8 cellular contexts compared by ENCODE assay signal in genomic region chr17:7582401-7583252, GRCh38. TPM values are rescaled to one million over a fixed set of nuclear protein-coding genes. Genes with fewer than 3 reads are reported as not detected.
A peak's percentile ranks its signal among the peaks of the same experiment; 100 is the strongest.
DNase-seq lines count a peak whose midpoint lies in the region; ATAC-seq, FAIRE-seq and TF ChIP-seq lines count a peak whose summit lies in the region.

No MANE protein-coding gene starts in this region.

- peaks cover 57% of the 10 kb centered on the region for H3K79me2 ChIP-seq in mammary epithelial cell (ENCODE audit: insufficient read depth, low read length)

- peaks cover 3% of the 10 kb centered on the region for H4K20me1 ChIP-seq in mammary epithelial cell (ENCODE audit: insufficient read depth, low read length)

- H3K4me1 ChIP-seq in A549: peaks cover 56% of the 10 kb centered on the region
- peaks cover 15% of the 10 kb centered on the region for H3K4me1 ChIP-seq in HUES6 (ENCODE audit: control insufficient read depth, insufficient read depth, low read length)
- peaks cover 62% of the 10 kb centered on the region for H3K4me1 ChIP-seq in mammary epithelial cell (ENCODE audit: insufficient read depth, low read length)
- H3K4me1 ChIP-seq in mucosa of stomach (ENCODE audit: control insufficient read depth, insufficient read depth, low read length): peaks cover 59% of the 10 kb centered on the region

- ATAC-seq in A549: no peak

- no peak for DNase-seq in A549 (ENCODE audit: low read depth in 1 of 2, low spot score in 1 of 2)
- no peak for DNase-seq in mammary epithelial cell
- DNase-seq in NCI-H2107 treated with DMSO at 0.1 percent for 48 hours (lab: John Stamatoyannopoulos, UW; ENCODE audit: unreplicated experiment): no peak
- DNase-seq in NCI-H524 treated with DMSO at 0.1 percent for 48 hours (lab: John Stamatoyannopoulos, UW): no peak
- no peak for DNase-seq in T-helper 9 cell
- no peak for DNase-seq in SW 1271 (lab: John Stamatoyannopoulos, UW)

- CTCF ChIA-PET in A549 (lab: Yijun Ruan, JAX): interaction anchor here (1.0 to 12.1 kb wide), 7 partner anchors 8 to 268 kb away, joined by 3 to 184 read pairs (median 6); partner anchors contain the start of genes SAT2, SENP3, TP53 and WRAP53
- CTCF ChIA-PET in mammary epithelial cell (lab: Charles Lee; ENCODE audit: low non-redundant PET): no interaction called here

- H3K27ac ChIP-seq in A549: peak overlapping the region; percentile 91 to 96
- H3K27ac ChIP-seq in HUES6 (ENCODE audit: low read depth, low read length): peak overlapping the region; percentile 99
- H3K27ac ChIP-seq in mammary epithelial cell (ENCODE audit: insufficient read depth, low read depth, low read length): peak overlapping the region; percentile 86

- H3K9me3 ChIP-seq in A549 (no peaks in the 10 kb centered on the region), HUES6 (ENCODE audit: control insufficient read depth, insufficient read depth, low read depth, low read length) (no peaks in the 10 kb centered on the region), mammary epithelial cell (replicated peaks; ENCODE audit: insufficient read depth, low read length) (no peaks in the 10 kb centered on the region), mucosa of stomach (ENCODE audit: control insufficient read depth, low read length) (no peaks in the 10 kb centered on the region)

- H3K36me3 ChIP-seq in HUES6 (ENCODE audit: control insufficient read depth, insufficient read depth, low read length) (peaks cover 35% of the 10 kb centered on the region), mammary epithelial cell (ENCODE audit: insufficient read depth, low read length) (peaks cover 6% of the 10 kb centered on the region), mucosa of stomach (ENCODE audit: control insufficient read depth, insufficient read depth, low read length) (peaks cover 13% of the 10 kb centered on the region)

- intact Hi-C loops in mammary epithelial cell (cut with micrococcal nuclease): loop anchor here (1.0 to 10.0 kb wide), 2 partner anchors 10 to 538 kb away; partner anchors contain the start of gene SLC16A11

- TF ChIP-seq CTCF in A549 (IDR thresholded peaks at IDR 0.05) (no peak), mammary epithelial cell (conservative IDR thresholded peaks at IDR 0.05 in 1 of 2, IDR thresholded peaks at IDR 0.05 in 1 of 2; ENCODE audit: extremely low read depth in 1 of 2, insufficient read depth in 1 of 2, low read depth in 1 of 2, low read length in 2 of 2) (no peak)

- FAIRE-seq in A549 (lab: Jason Lieb, UNC): no peak

- peak overlapping the region; percentile 84 for H3K4me2 ChIP-seq in A549
- H3K4me2 ChIP-seq in mammary epithelial cell (ENCODE audit: insufficient read depth, low read depth, low read length): peak overlapping the region; percentile 87

- BruUV-seq in mammary epithelial cell (replicated peaks; lab: Mats Ljungman, UMichigan): no TSS peak

- 92% methylated on average over 31 of the region's 36 CpGs for WGBS in A549 (ENCODE audit: missing lambda C conversion rate)
- WGBS in mammary epithelial cell (ENCODE audit: low coverage, missing lambda C conversion rate): 80% methylated on average over 21 of the region's 36 CpGs

- H3K27me3 ChIP-seq in HUES6 (ENCODE audit: control insufficient read depth, insufficient read depth, low read length): no peaks in the 10 kb centered on the region
- no peaks in the 10 kb centered on the region for H3K27me3 ChIP-seq in mammary epithelial cell (ENCODE audit: insufficient read depth, low read length)
- H3K27me3 ChIP-seq in mucosa of stomach (ENCODE audit: control insufficient read depth, insufficient read depth, low read length): no peaks in the 10 kb centered on the region

- TF ChIP-seq POLR2A in A549 (IDR thresholded peaks at IDR 0.05; ENCODE audit: low read length): no peak

- H3K4me3 ChIP-seq in A549: peak overlapping the region; percentile 66
- peak overlapping the region; percentile 88 for H3K4me3 ChIP-seq in HUES6 (ENCODE audit: low read depth, low read length)
- peak overlapping the region; percentile 42 to 63 (median 50) for H3K4me3 ChIP-seq in mammary epithelial cell (replicated peaks in 1 of 3; ENCODE audit: insufficient read depth in 1 of 3, low read depth in 2 of 3, low read length in 3 of 3)
- peak overlapping the region; percentile 90 for H3K4me3 ChIP-seq in mucosa of stomach (ENCODE audit: low read length)

- dilution Hi-C loops in mammary epithelial cell (cut with HindIII; ENCODE audit: low sequenced_read_pairs): loop anchor here (5.0 kb wide), 2 partner anchors 105 kb away; partner anchors contain the start of genes TP53, WRAP53 and ZBTB4

- in situ Hi-C loops in mammary epithelial cell (cut with MboI; ENCODE audit: low sequenced_read_pairs in 2 of 2): no loop called here

- H2AFZ ChIP-seq in mammary epithelial cell (ENCODE audit: low read depth, low read length): no peak overlapping the region

- no peak for TF ChIP-seq EP300 in A549 (IDR thresholded peaks at IDR 0.05)

- no peak for TF ChIP-seq RAD21 in A549 (conservative IDR thresholded peaks at IDR 0.05 in 1 of 2, IDR thresholded peaks at IDR 0.05 in 1 of 2)

- POLR2A ChIA-PET in A549 (lab: Yijun Ruan, JAX): interaction anchor here (1.3 to 5.0 kb wide), 4 partner anchors 10 to 105 kb away, joined by 5 to 97 read pairs (median 24); partner anchors contain the start of genes FXR2, TP53 and WRAP53

- H3K9ac ChIP-seq in HUES6 (ENCODE audit: low read length) (peak overlapping the region; percentile 98), mammary epithelial cell (ENCODE audit: insufficient read depth, low read length) (no peak overlapping the region), mucosa of stomach (ENCODE audit: low read length) (peak overlapping the region; percentile 94)

TF ChIP-seq in A549, 52 proteins besides CTCF, POLR2A, EP300 and RAD21 (continues in another document):
- no peak for TF ChIP-seq JUNB (IDR thresholded peaks at IDR 0.05)
- TF ChIP-seq, protein P1, sequence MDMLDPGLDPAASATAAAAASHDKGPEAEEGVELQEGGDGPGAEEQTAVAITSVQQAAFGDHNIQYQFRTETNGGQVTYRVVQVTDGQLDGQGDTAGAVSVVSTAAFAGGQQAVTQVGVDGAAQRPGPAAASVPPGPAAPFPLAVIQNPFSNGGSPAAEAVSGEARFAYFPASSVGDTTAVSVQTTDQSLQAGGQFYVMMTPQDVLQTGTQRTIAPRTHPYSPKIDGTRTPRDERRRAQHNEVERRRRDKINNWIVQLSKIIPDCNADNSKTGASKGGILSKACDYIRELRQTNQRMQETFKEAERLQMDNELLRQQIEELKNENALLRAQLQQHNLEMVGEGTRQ (IDR thresholded peaks at IDR 0.05): no peak
- TF ChIP-seq RNF2 (IDR thresholded peaks at IDR 0.05; ENCODE audit: borderline replicate concordance, low read depth): no peak
- no peak for TF ChIP-seq ELK1 (IDR thresholded peaks at IDR 0.05; ENCODE audit: low read depth, low read length)

RNA-seq across cellular contexts. Expression of gene MPDU1, which starts 1.0 kb away (rescaled TPM):
- polyA plus RNA-seq in A549 (2011; rRNA removed) (148 and 204 TPM in 2 replicates), A549 (2017; fragmentation: RNase III; extraction: RNeasy Plus Mini Kit Qiagen cat#74134 plus additional on column Dnase treatment) (126 to 134 TPM (median 127 TPM) in 3 replicates), mammary epithelial cell (120 TPM)
- 202 and 249 TPM in 2 replicates for polyA plus RNA-seq in A549 (2012; cell fraction: cytosol; rRNA removed)
- 243 and 331 TPM in 2 replicates for polyA plus RNA-seq in A549 (2012; cell fraction: nucleus; rRNA removed)
- polyA minus RNA-seq in A549 (2011; rRNA and poly(A)+ RNA removed): 156 and 191 TPM in 2 replicates
- total RNA-seq in mammary epithelial cell: 10 to 100 TPM; 44.8 to 51.2 TPM
- polyA minus RNA-seq in mammary epithelial cell: 57.9 TPM

RNA-seq across cellular contexts. Expression of gene CD68, which starts 3.2 kb away (rescaled TPM):
- polyA plus RNA-seq in A549 (2011; rRNA removed) (14.9 and 17.7 TPM in 2 replicates), A549 (2017; fragmentation: RNase III; extraction: RNeasy Plus Mini Kit Qiagen cat#74134 plus additional on column Dnase treatment) (6.5 to 11.6 TPM (median 9.8 TPM) in 3 replicates), mammary epithelial cell (39.4 TPM)
- polyA plus RNA-seq in A549 (2012; cell fraction: cytosol; rRNA removed): 17.1 and 18.6 TPM in 2 replicates
- 3.5 and 7.3 TPM in 2 replicates for polyA plus RNA-seq in A549 (2012; cell fraction: nucleus; rRNA removed)
- polyA minus RNA-seq in A549 (2011; rRNA and poly(A)+ RNA removed): 10.1 and 10.5 TPM in 2 replicates
- total RNA-seq in mammary epithelial cell: 10 to 100 TPM in 1 of 2 donors, 1 to 10 TPM in 1; 1.8 to 26.1 TPM
- polyA minus RNA-seq in mammary epithelial cell: 20.9 TPM

RNA-seq across cellular contexts. Expression of gene SOX15, which starts 7.3 kb away (rescaled TPM):
- polyA plus RNA-seq in A549 (2011; rRNA removed) (0.05 and 0.11 TPM in 2 replicates), A549 (2017; fragmentation: RNase III; extraction: RNeasy Plus Mini Kit Qiagen cat#74134 plus additional on column Dnase treatment) (0.19 to 0.30 TPM (median 0.22 TPM) in 3 replicates), mammary epithelial cell (49.4 TPM)
- 0.17 and 0.21 TPM in 2 replicates for polyA plus RNA-seq in A549 (2012; cell fraction: cytosol; rRNA removed)
- 0.89 and 1.1 TPM in 2 replicates for polyA plus RNA-seq in A549 (2012; cell fraction: nucleus; rRNA removed)
- polyA minus RNA-seq in A549 (2011; rRNA and poly(A)+ RNA removed): 0.58 TPM in 1 of 2 replicates, not detected in the other
- total RNA-seq in mammary epithelial cell: 10 to 100 TPM in 1 of 2 donors, 1 to 10 TPM in 1; 4.3 to 56.5 TPM
- 31.3 TPM for polyA minus RNA-seq in mammary epithelial cell

RNA-seq across cellular contexts. Expression of gene SENP3, which starts 20.9 kb away (rescaled TPM):
- polyA plus RNA-seq in A549 (2011; rRNA removed): 150 and 165 TPM in 2 replicates
- polyA plus RNA-seq in A549 (2012; cell fraction: cytosol; rRNA removed): 122 and 159 TPM in 2 replicates
- polyA plus RNA-seq in A549 (2012; cell fraction: nucleus; rRNA removed): 85.8 and 114 TPM in 2 replicates
- polyA plus RNA-seq in A549 (2017; fragmentation: RNase III; extraction: RNeasy Plus Mini Kit Qiagen cat#74134 plus additional on column Dnase treatment): 104 to 119 TPM (median 114 TPM) in 3 replicates
- 152 and 162 TPM in 2 replicates for polyA minus RNA-seq in A549 (2011; rRNA and poly(A)+ RNA removed)
- total RNA-seq in mammary epithelial cell: 10 to 100 TPM; 55.0 to 66.7 TPM
- 97.3 TPM for polyA plus RNA-seq in mammary epithelial cell
- polyA minus RNA-seq in mammary epithelial cell: 156 TPM

RNA-seq across cellular contexts. Expression of gene TNFSF13, which starts 24.1 kb away (rescaled TPM):
- polyA plus RNA-seq in A549 (2011; rRNA removed): 1.0 TPM in 2 replicates
- 0.15 and 0.35 TPM in 2 replicates for polyA plus RNA-seq in A549 (2012; cell fraction: cytosol; rRNA removed)
- polyA plus RNA-seq in A549 (2012; cell fraction: nucleus; rRNA removed): 0.88 and 1.0 TPM in 2 replicates
- polyA plus RNA-seq in A549 (2017; fragmentation: RNase III; extraction: RNeasy Plus Mini Kit Qiagen cat#74134 plus additional on column Dnase treatment): 0.41 to 0.78 TPM (median 0.61 TPM) in 3 replicates
- 0.29 and 1.1 TPM in 2 replicates for polyA minus RNA-seq in A549 (2011; rRNA and poly(A)+ RNA removed)
- 1 to 10 TPM; 3.0 to 5.3 TPM for total RNA-seq in mammary epithelial cell
- 4.0 TPM for polyA plus RNA-seq in mammary epithelial cell
- 5.2 TPM for polyA minus RNA-seq in mammary epithelial cell

Comparison
In these comparisons a context has a peak if more than half of its experiments do, and no peak if none do; other contexts are left out.
1. RNA of gene SOX15, which starts 7.3 kb away (polyA plus RNA-seq): 49.4 TPM in mammary epithelial cell (single experiment); 0.05 to 1.1 TPM in A549; every median in the first group is over 10 times any median in the second.
2. Peak in every context shown above with its lines, with median percentiles within 50 percentile points of each other: H3K27ac ChIP-seq and H3K4me3 ChIP-seq.